25 cellular contexts compared by ENCODE assay signal in the genomic region with DNA sequence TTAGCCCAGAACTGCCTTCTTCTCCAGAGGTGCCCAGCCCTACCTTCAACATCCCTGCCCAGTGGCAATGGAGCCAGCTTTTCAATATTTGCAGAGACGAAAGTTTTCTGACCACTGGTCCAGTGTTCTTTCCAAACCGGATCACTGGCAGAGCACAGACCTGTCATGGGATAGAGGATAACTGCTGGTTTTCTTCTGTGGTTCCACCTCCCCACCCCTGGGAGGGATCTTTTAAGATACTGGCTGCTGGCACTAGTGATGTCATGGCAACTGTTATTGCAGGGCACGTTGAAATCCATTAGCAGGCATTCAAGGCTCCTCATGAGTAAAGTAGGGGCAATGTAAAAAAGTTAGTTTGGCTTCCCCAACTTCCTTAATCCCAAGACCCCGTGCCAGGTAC.
"Had no signal": no experiment of that assay in that cellular context is flagged by ENCODE, and none has a peak within 500 bp of the region (broad histone marks: within the 10 kb centered on the region; RNA-seq: fewer than 3 reads in every experiment).

No MANE protein-coding gene starts in this region.

- DNase-seq: head of caudate nucleus; hypothalamus; immature natural killer cell; kidney; lower lobe of right lung; mammary epithelial cell; mesenchymal stem cell; naive thymus-derived CD8-positive, alpha-beta T cell; occipital lobe; psoas muscle; sigmoid colon; small intestine; spleen; stimulated activated CD4-positive, alpha-beta T cell treated with anti-CD3 and anti-CD28 coated beads, Interleukin-4, amount 100 ng/mL, for 4 hours; stimulated activated CD8-positive, alpha-beta memory T cell treated with anti-CD3 and anti-CD28 coated beads, Interleukin-4, amount 100 ng/mL, for 48 hours; stimulated activated naive CD4-positive, alpha-beta T cell treated with Interleukin-2 at 50 U/mL for 16 hours; stimulated activated naive CD8-positive, alpha-beta T cell treated with anti-CD3 and anti-CD28 coated beads, Interleukin-15, amount 100 ng/mL, for 72 hours; substantia nigra; transverse colon; upper lobe of right lung had no signal

- H3K79me2 ChIP-seq: parathyroid adenoma had no signal

- H3K9me3 ChIP-seq: lower lobe of right lung, neutrophil, psoas muscle, sigmoid colon, spleen, transverse colon, upper lobe of right lung had no signal

- H3K27ac Mint-ChIP-seq: immature natural killer cell; naive thymus-derived CD8-positive, alpha-beta T cell; nephron; stimulated activated memory B cell treated with anti-CD40 and anti-IgM and Interleukin-4, amounts not matched to agents 10 μg/mL and 1 μg/mL and 100 μg/mL, for 72 hours; stimulated activated naive CD8-positive, alpha-beta T cell treated with anti-CD3 and anti-CD28 coated beads, Interleukin-15, amount 100 ng/mL, for 72 hours had no signal

- H3K27me3 ChIP-seq: neutrophil, sigmoid colon, spleen, transverse colon, upper lobe of right lung had no signal

- H3K4me1 ChIP-seq: lower lobe of right lung, parathyroid adenoma, psoas muscle, sigmoid colon, spleen, transverse colon, upper lobe of right lung had no signal

- H3K9ac ChIP-seq: parathyroid adenoma had no signal

- H3K36me3 Mint-ChIP-seq: immature natural killer cell; stimulated activated memory B cell treated with anti-CD40 and anti-IgM and Interleukin-4, amounts not matched to agents 10 μg/mL and 1 μg/mL and 100 μg/mL, for 72 hours had no signal

- H3K9me3 Mint-ChIP-seq: stimulated activated memory B cell treated with anti-CD40 and anti-IgM and Interleukin-4, amounts not matched to agents 10 μg/mL and 1 μg/mL and 100 μg/mL, for 72 hours; stimulated activated naive CD8-positive, alpha-beta T cell treated with anti-CD3 and anti-CD28 coated beads, Interleukin-15, amount 100 ng/mL, for 72 hours had no signal

- H3K36me3 ChIP-seq: lower lobe of right lung, neutrophil, sigmoid colon, spleen, transverse colon, upper lobe of right lung had no signal

- H3K27ac ChIP-seq: lower lobe of right lung, neutrophil, parathyroid adenoma, psoas muscle, sigmoid colon, spleen, transverse colon, upper lobe of right lung had no signal

- H3K4me1 Mint-ChIP-seq: immature natural killer cell; naive thymus-derived CD8-positive, alpha-beta T cell; nephron; neural crest cell; stimulated activated memory B cell treated with anti-CD40 and anti-IgM and Interleukin-4, amounts not matched to agents 10 μg/mL and 1 μg/mL and 100 μg/mL, for 72 hours; stimulated activated naive CD8-positive, alpha-beta T cell treated with anti-CD3 and anti-CD28 coated beads, Interleukin-15, amount 100 ng/mL, for 72 hours had no signal

- H2AFZ ChIP-seq: parathyroid adenoma had no signal

- H3K27me3 Mint-ChIP-seq: stimulated activated memory B cell treated with anti-CD40 and anti-IgM and Interleukin-4, amounts not matched to agents 10 μg/mL and 1 μg/mL and 100 μg/mL, for 72 hours had no signal

- ATAC-seq: lower lobe of right lung; naive thymus-derived CD8-positive, alpha-beta T cell; psoas muscle; stimulated activated memory B cell treated with anti-CD40 and anti-IgM and Interleukin-4, amounts not matched to agents 10 μg/mL and 1 μg/mL and 100 μg/mL, for 72 hours; stimulated activated naive CD8-positive, alpha-beta T cell treated with anti-CD3 and anti-CD28 coated beads, Interleukin-15, amount 100 ng/mL, for 72 hours; upper lobe of right lung had no signal

- H3K4me3 Mint-ChIP-seq: immature natural killer cell; naive thymus-derived CD8-positive, alpha-beta T cell; nephron; neural crest cell; stimulated activated memory B cell treated with anti-CD40 and anti-IgM and Interleukin-4, amounts not matched to agents 10 μg/mL and 1 μg/mL and 100 μg/mL, for 72 hours; stimulated activated naive CD8-positive, alpha-beta T cell treated with anti-CD3 and anti-CD28 coated beads, Interleukin-15, amount 100 ng/mL, for 72 hours had no signal

- H3K4me3 ChIP-seq: lower lobe of right lung, psoas muscle, sigmoid colon, spleen, transverse colon, upper lobe of right lung had no signal
